In genomic region chr9:120579750-120580590, GRCh38 we compare ENCODE assay signal across 8 cellular contexts. TPM values are rescaled to one million over a fixed set of nuclear protein-coding genes. Genes with fewer than 3 reads are reported as not detected.
DNase-seq lines count a peak whose midpoint lies in the region; ATAC-seq, FAIRE-seq and TF ChIP-seq lines count a peak whose summit lies in the region.

Gene CDK5RAP2, minus strand, starts transcription at chr9:120580167. Its CDS starts 189 bp downstream, at chr9:120579978.

- intact Hi-C loops in OCI-LY7 (cut with micrococcal nuclease; ENCODE audit: unreplicated experiment), result no loop called here
- intact Hi-C loops in endothelial cell of umbilical vein (cut with micrococcal nuclease), result no loop called here

- H3K27ac ChIP-seq in OCI-LY7 (ENCODE audit: low read depth, low read length, poor library complexity, severe bottlenecking), result peak within 1 kb of the TSS; percentile 49
- H3K27ac ChIP-seq in endothelial cell of umbilical vein (ENCODE audit: insufficient read depth, low read depth, low read length), result peak within 1 kb of the TSS; percentile 69

- peaks cover 49% of the 10 kb centered on the region for H3K79me2 ChIP-seq in OCI-LY7 (ENCODE audit: insufficient read depth, low read depth, low read length)
- H3K79me2 ChIP-seq in endothelial cell of umbilical vein (ENCODE audit: control insufficient read depth, insufficient read depth, low read length), result peaks cover 46% of the 10 kb centered on the region

- H2AFZ ChIP-seq in OCI-LY7 (ENCODE audit: low read length) (peak within 1 kb of the TSS; percentile 98), endothelial cell of umbilical vein (ENCODE audit: low read depth, low read length) (peak within 1 kb of the TSS; percentile 100)

- no peaks in the 10 kb centered on the region for H3K27me3 ChIP-seq in endothelial cell of umbilical vein (ENCODE audit: control insufficient read depth in 2 of 2, insufficient read depth in 2 of 2, low read length in 2 of 2)

- POLR2A ChIA-PET in OCI-LY7 (lab: Charles Lee), result interaction anchor here (0.8 to 1.7 kb wide), 2 partner anchors 18 to 20 kb away, joined by 3 to 4 read pairs; no protein-coding TSS in a partner anchor
- POLR2A ChIA-PET in endothelial cell of umbilical vein (lab: Charles Lee), result no interaction called here

- H3K9ac ChIP-seq in endothelial cell of umbilical vein (replicated peaks; ENCODE audit: extremely low read depth, insufficient read depth, low read length), result peak within 1 kb of the TSS; percentile 77

- CTCF ChIA-PET in OCI-LY7 (lab: Charles Lee; ENCODE audit: unreplicated experiment) (no interaction called here), endothelial cell of umbilical vein (lab: Charles Lee) (no interaction called here)

- ATAC-seq in GM21526 (IDR thresholded peaks at IDR 0.05; ENCODE audit: low FRiP score, unreplicated experiment), result peak; percentile 91

- TF ChIP-seq CTCF in D721Med (IDR thresholded peaks at IDR 0.05; ENCODE audit: insufficient read depth, missing control alignments) (no peak), OCI-LY7 (conservative IDR thresholded peaks at IDR 0.05; ENCODE audit: low read length) (no peak), endothelial cell of umbilical vein (IDR thresholded peaks at IDR 0.05; ENCODE audit: extremely low read depth in 1 of 2, insufficient read depth in 1 of 2, low read depth in 1 of 2, low read length in 2 of 2) (no peak)

- BruUV-seq in OCI-LY7 (replicated peaks; lab: Mats Ljungman, UMichigan), result TSS peak; percentile 35
- BruUV-seq in endothelial cell of umbilical vein (replicated peaks; lab: Mats Ljungman, UMichigan), result no TSS peak

- peak within 1 kb of the TSS; percentile 95 for H3K4me2 ChIP-seq in OCI-LY7 (ENCODE audit: low read length)
- peak within 1 kb of the TSS; percentile 86 for H3K4me2 ChIP-seq in endothelial cell of umbilical vein (ENCODE audit: insufficient read depth, low read length)

- dilution Hi-C loops in endothelial cell of umbilical vein (cut with MboI; ENCODE audit: extremely low pct_ligation_motif_present, low sequenced_read_pairs), result no loop called here

- DNase-seq in D721Med (ENCODE audit: insufficient read length, low spot score), result peak; percentile 78
- DNase-seq in HuH-7.5 (ENCODE audit: low spot score), result peak; percentile 75
- peak; percentile 99 for DNase-seq in OCI-LY7 (ENCODE audit: low spot score)
- peak; percentile 80 for DNase-seq in activated T-cell treated with anti-CD3 and anti-CD28 coated beads for 1 hour (ENCODE audit: low read depth)
- DNase-seq in endothelial cell of umbilical vein (ENCODE audit: low read depth, low spot score), result peak; percentile 98
- peak; percentile 98 for DNase-seq in midbrain (lab: John Stamatoyannopoulos, UW)
- peak; percentile 80 to 85 for DNase-seq in stimulated activated CD8-positive, alpha-beta memory T cell treated with anti-CD3 and anti-CD28 coated beads, Interleukin-2, amount 100 ng/mL, for 1 hour (ENCODE audit: low read depth in 2 of 2)

- H3K4me1 ChIP-seq in OCI-LY7 (ENCODE audit: insufficient read depth, low read length, poor library complexity, severe bottlenecking) (peaks cover 43% of the 10 kb centered on the region), endothelial cell of umbilical vein (ENCODE audit: control insufficient read depth, extremely low read depth, insufficient read depth, low read length) (peaks cover 13% of the 10 kb centered on the region)

- H3K36me3 ChIP-seq in OCI-LY7 (ENCODE audit: insufficient read depth, low read length), result peaks cover 25% of the 10 kb centered on the region
- no peaks in the 10 kb centered on the region for H3K36me3 ChIP-seq in endothelial cell of umbilical vein (ENCODE audit: control insufficient read depth in 2 of 2, extremely low read depth in 1 of 2, insufficient read depth in 2 of 2, low read length in 2 of 2)

- FAIRE-seq in D721Med (lab: Jason Lieb, UNC) (peak; percentile 11), endothelial cell of umbilical vein (lab: Jason Lieb, UNC) (peak; percentile 83)

- TF ChIP-seq POLR2A in endothelial cell of umbilical vein (IDR thresholded peaks at IDR 0.05; ENCODE audit: low read depth, low read length), result no peak

- H4K20me1 ChIP-seq in OCI-LY7 (ENCODE audit: insufficient read depth, low read length) (no peaks in the 10 kb centered on the region), endothelial cell of umbilical vein (replicated peaks; ENCODE audit: control insufficient read depth, extremely low read depth, insufficient read depth, low read length) (no peaks in the 10 kb centered on the region)

- H3K4me3 ChIP-seq in OCI-LY7 (ENCODE audit: low read depth, low read length, poor library complexity, severe bottlenecking) (peak within 1 kb of the TSS; percentile 98), endothelial cell of umbilical vein (replicated peaks in 1 of 3; ENCODE audit: insufficient read depth in 1 of 3, low read depth in 1 of 3, low read length in 3 of 3) (peak within 1 kb of the TSS; percentile 73 to 76 (median 75))

- no peaks in the 10 kb centered on the region for H3K9me1 ChIP-seq in endothelial cell of umbilical vein (replicated peaks; ENCODE audit: control insufficient read depth, extremely low read depth, insufficient read depth, low read length)

- H3K9me2 ChIP-seq in OCI-LY7 (ENCODE audit: insufficient read depth, low read length), result no peaks in the 10 kb centered on the region

- no peaks in the 10 kb centered on the region for H3K9me3 ChIP-seq in OCI-LY7 (ENCODE audit: low read length)
- no peaks in the 10 kb centered on the region for H3K9me3 ChIP-seq in endothelial cell of umbilical vein (replicated peaks; ENCODE audit: control insufficient read depth, insufficient read depth, low read length)

TF ChIP-seq in endothelial cell of umbilical vein, 7 proteins besides CTCF, POLR2A, EP300 and RAD21:
- TF ChIP-seq JUN (IDR thresholded peaks at IDR 0.05; ENCODE audit: borderline replicate concordance, insufficient read depth, insufficient read length, low read depth) (no peak), POLR2AphosphoS5 (IDR thresholded peaks at IDR 0.05; ENCODE audit: insufficient read depth, low read depth, low read length) (peak; percentile 56)

RNA-seq across cellular contexts. Expression of gene CDK5RAP2, which starts in this region (rescaled TPM):
- total RNA-seq in OCI-LY7 (2014; rRNA removed; shearing (Covaris generic)), result 81.6 and 95.1 TPM in 2 replicates
- total RNA-seq in OCI-LY7 (2022) (76.0 and 101 TPM in 2 replicates), endothelial cell of umbilical vein (53.5 and 56.7 TPM in 2 replicates)
- polyA plus RNA-seq in endothelial cell of umbilical vein, result 17.0 and 17.5 TPM in 2 replicates
- polyA plus RNA-seq in endothelial cell of umbilical vein (2011; cell fraction: cytosol; rRNA removed), result 24.9 and 32.8 TPM in 2 replicates
- 72.0 and 95.9 TPM in 2 replicates for polyA plus RNA-seq in endothelial cell of umbilical vein (2011; cell fraction: nucleus; rRNA removed)
- 20.6 and 26.5 TPM in 2 replicates for polyA plus RNA-seq in endothelial cell of umbilical vein (2012)
- 46.5 and 52.2 TPM in 2 replicates for polyA minus RNA-seq in endothelial cell of umbilical vein
- 46.8 TPM for polyA minus RNA-seq in endothelial cell of umbilical vein (2011; cell fraction: cytosol; rRNA and poly(A)+ RNA removed)
- 60.1 and 73.7 TPM in 2 replicates for polyA minus RNA-seq in endothelial cell of umbilical vein (2011; cell fraction: nucleus; rRNA and poly(A)+ RNA removed)

Comparison
In these comparisons a context has a peak if more than half of its experiments do, and no peak if none do; other contexts are left out.
1. Peak in every context shown above with its lines: DNase-seq, ATAC-seq, H3K4me3 ChIP-seq and H3K27ac ChIP-seq.